6 cellular contexts compared by ENCODE assay signal in genomic region chr7:96773483-96773882, GRCh38.
"Had no signal": no experiment of that assay in that cellular context is flagged by ENCODE, and none has a peak within 500 bp of the region (broad histone marks: within the 10 kb centered on the region; RNA-seq: fewer than 3 reads in every experiment).

No MANE protein-coding gene starts in this region.

- DNase-seq: GM23248, GOT3, H7, IMR-90 had no signal

- ATAC-seq: HCT116, K562 had no signal
